In genomic region chr5:180797256-180798192, GRCh38 we compare ENCODE assay signal across 15 cellular contexts. TPM values are rescaled to one million over a fixed set of nuclear protein-coding genes. Genes with fewer than 3 reads are reported as not detected.
A peak's percentile ranks its signal among the peaks of the same experiment; 100 is the strongest.
DNase-seq lines count a peak whose midpoint lies in the region; ATAC-seq and TF ChIP-seq lines count a peak whose summit lies in the region.
"Had no signal": no experiment of that assay in that cellular context is flagged by ENCODE, and none has a peak within 500 bp of the region (broad histone marks: within the 10 kb centered on the region; RNA-seq: fewer than 3 reads in every experiment).

No MANE protein-coding gene starts in this region.

- H3K27ac Mint-ChIP-seq in activated naive CD4-positive, alpha-beta T cell treated with anti-CD3 and anti-CD28 coated beads, Interleukin-2, amount 50 U/mL, for 24 hours, result peak overlapping the region; percentile 20
- peak overlapping the region; percentile 73 for H3K27ac Mint-ChIP-seq in activated naive CD8-positive, alpha-beta T cell treated with anti-CD3 and anti-CD28 coated beads, Interleukin-2, amount 50 U/mL, for 24 hours
- H3K27ac Mint-ChIP-seq in naive B cell, result peak overlapping the region in 5 of 6 donors; percentile 13 to 76 (median 54)
- H3K27ac Mint-ChIP-seq in type B pancreatic cell, result peak overlapping the region; percentile 44

- DNase-seq in activated naive CD4-positive, alpha-beta T cell treated with Interleukin-2 at 50 U/mL for 16 hours, result no peak
- DNase-seq in activated naive CD8-positive, alpha-beta T cell treated with anti-CD3 and anti-CD28 coated beads, Interleukin-2, amount 50 U/mL, for 24 hours, result no peak
- no peak for DNase-seq in naive B cell
- no peak for DNase-seq in type B pancreatic cell (ENCODE audit: extremely low spot score, unreplicated experiment)
- no peak for DNase-seq in NCI-H2196 treated with DMSO at 0.1 percent for 48 hours (lab: John Stamatoyannopoulos, UW; ENCODE audit: unreplicated experiment)
- no peak for DNase-seq in 8988T
- no peak for DNase-seq in NCI-H446 (lab: John Stamatoyannopoulos, UW)
- DNase-seq: DMS79, MG63, pancreas, SHP77 had no signal

- peak overlapping the region; percentile 51 for H3K4me3 Mint-ChIP-seq in activated naive CD4-positive, alpha-beta T cell treated with anti-CD3 and anti-CD28 coated beads, Interleukin-2, amount 50 U/mL, for 24 hours
- no peak overlapping the region for H3K4me3 Mint-ChIP-seq in activated naive CD8-positive, alpha-beta T cell treated with anti-CD3 and anti-CD28 coated beads, Interleukin-2, amount 50 U/mL, for 24 hours
- H3K4me3 Mint-ChIP-seq in naive B cell, result peak overlapping the region in 4 of 8 donors; percentile 8 to 39 (median 14)
- H3K4me3 Mint-ChIP-seq in type B pancreatic cell, result no peak overlapping the region

- no peak for ATAC-seq in activated naive CD8-positive, alpha-beta T cell treated with anti-CD3 and anti-CD28 coated beads, Interleukin-2, amount 50 U/mL, for 24 hours
- ATAC-seq in naive B cell (ENCODE audit: low read depth in 2 of 2), result no peak
- ATAC-seq: pancreas had no signal

- no peak for TF ChIP-seq CTCF in type B pancreatic cell (conservative IDR thresholded peaks at IDR 0.05)

- no peaks in the 10 kb centered on the region for H3K27me3 Mint-ChIP-seq in activated naive CD4-positive, alpha-beta T cell treated with anti-CD3 and anti-CD28 coated beads, Interleukin-2, amount 50 U/mL, for 24 hours
- H3K27me3 Mint-ChIP-seq in activated naive CD8-positive, alpha-beta T cell treated with anti-CD3 and anti-CD28 coated beads, Interleukin-2, amount 50 U/mL, for 24 hours, result no peaks in the 10 kb centered on the region
- H3K27me3 Mint-ChIP-seq in naive B cell, result no peaks in the 10 kb centered on the region
- no peaks in the 10 kb centered on the region for H3K27me3 Mint-ChIP-seq in type B pancreatic cell

- peaks cover 6% of the 10 kb centered on the region for H3K36me3 Mint-ChIP-seq in activated naive CD4-positive, alpha-beta T cell treated with anti-CD3 and anti-CD28 coated beads, Interleukin-2, amount 50 U/mL, for 24 hours
- H3K36me3 Mint-ChIP-seq in activated naive CD8-positive, alpha-beta T cell treated with anti-CD3 and anti-CD28 coated beads, Interleukin-2, amount 50 U/mL, for 24 hours (ENCODE audit: low read depth), result peaks cover 55% of the 10 kb centered on the region
- H3K36me3 Mint-ChIP-seq in naive B cell (peaks cover 0 to 6% of the 10 kb centered on the region in 2 donors), type B pancreatic cell (peaks cover 33% of the 10 kb centered on the region)

- H3K4me1 Mint-ChIP-seq in activated naive CD4-positive, alpha-beta T cell treated with anti-CD3 and anti-CD28 coated beads, Interleukin-2, amount 50 U/mL, for 24 hours, result peaks cover 86% of the 10 kb centered on the region
- H3K4me1 Mint-ChIP-seq in activated naive CD8-positive, alpha-beta T cell treated with anti-CD3 and anti-CD28 coated beads, Interleukin-2, amount 50 U/mL, for 24 hours, result peaks cover 78% of the 10 kb centered on the region
- peaks cover 74 to 82% (median 80%) of the 10 kb centered on the region in 3 donors for H3K4me1 Mint-ChIP-seq in naive B cell
- H3K4me1 Mint-ChIP-seq in type B pancreatic cell (ENCODE audit: unreplicated experiment), result peaks cover 50% of the 10 kb centered on the region

- no peaks in the 10 kb centered on the region for H3K9me3 Mint-ChIP-seq in activated naive CD4-positive, alpha-beta T cell treated with anti-CD3 and anti-CD28 coated beads, Interleukin-2, amount 50 U/mL, for 24 hours
- no peaks in the 10 kb centered on the region for H3K9me3 Mint-ChIP-seq in activated naive CD8-positive, alpha-beta T cell treated with anti-CD3 and anti-CD28 coated beads, Interleukin-2, amount 50 U/mL, for 24 hours
- no peaks in the 10 kb centered on the region for H3K9me3 Mint-ChIP-seq in naive B cell
- no peaks in the 10 kb centered on the region for H3K9me3 Mint-ChIP-seq in type B pancreatic cell

RNA-seq across cellular contexts. Expression of gene MGAT1, which starts 5.1 kb away (rescaled TPM):
- polyA plus RNA-seq in naive B cell (ENCODE audit: low read depth in 6 of 6), result 100 to 1,000 TPM in 2 of 6 donors, 10 to 100 TPM in 4; 71.9 to 121 (median 84.2) TPM
- total RNA-seq in type B pancreatic cell (ENCODE audit: low replicate concordance), result 74.8 and 93.4 TPM in 2 replicates

RNA-seq across cellular contexts. Expression of gene OR2Y1, which starts 57.7 kb away (rescaled TPM):
- not detected for polyA plus RNA-seq in naive B cell (ENCODE audit: low read depth in 6 of 6)
- not detected in 2 replicates for total RNA-seq in type B pancreatic cell (ENCODE audit: low replicate concordance)
- total RNA-seq: frontal cortex, lung microvascular endothelial cell, pancreas had no signal
- polyA plus RNA-seq: pancreas, thymus had no signal

Comparison
In these comparisons a context has a peak if more than half of its experiments do, and no peak if none do; other contexts are left out.
1. H3K27ac Mint-ChIP-seq: peak in every context shown above with its lines; median percentile 73 in activated naive CD8-positive, alpha-beta T cell treated with anti-CD3 and anti-CD28 coated beads, Interleukin-2, amount 50 U/mL, for 24 hours; 54 in naive B cell; 44 in type B pancreatic cell; 20 in activated naive CD4-positive, alpha-beta T cell treated with anti-CD3 and anti-CD28 coated beads, Interleukin-2, amount 50 U/mL, for 24 hours.